24 cellular contexts compared by ENCODE assay signal in the genomic region with DNA sequence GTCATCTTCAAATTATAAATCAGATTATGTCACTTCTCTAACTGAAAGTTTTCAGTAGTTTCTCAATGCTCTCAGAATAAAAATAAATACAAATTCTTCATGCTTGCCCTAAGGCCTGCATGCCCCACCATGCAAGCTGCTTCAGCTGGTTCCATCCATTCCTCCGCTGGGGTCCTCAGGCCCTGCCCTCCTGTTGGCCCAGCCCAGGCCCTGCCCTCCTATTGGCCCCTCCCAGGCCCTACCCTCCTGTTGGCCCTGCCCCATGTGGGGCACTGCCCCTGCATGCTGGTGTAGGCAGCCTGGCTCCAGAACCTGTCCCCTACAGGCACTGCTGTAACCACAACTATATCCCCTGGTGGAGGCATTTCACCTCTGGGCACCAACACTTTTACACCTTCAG.
"Had no signal": no experiment of that assay in that cellular context is flagged by ENCODE, and none has a peak within 500 bp of the region (broad histone marks: within the 10 kb centered on the region; RNA-seq: fewer than 3 reads in every experiment).

No MANE protein-coding gene starts in this region.

- H3K4me1 ChIP-seq: colonic mucosa, gastrocnemius medialis, heart left ventricle, left lung, lower lobe of right lung had no signal

- H3K4me2 ChIP-seq: hepatocyte had no signal

- H3K9me3 ChIP-seq: colonic mucosa, gastrocnemius medialis, left lung, lower lobe of right lung, mucosa of descending colon had no signal

- FAIRE-seq: endometrium had no signal

- ATAC-seq: effector memory CD8-positive, alpha-beta T cell; esophagus mucosa; gastrocnemius medialis; heart left ventricle; left cardiac atrium; left lung; left ventricle myocardium superior; mucosa of descending colon had no signal

- H3K36me3 ChIP-seq: colonic mucosa, esophagus squamous epithelium, gastrocnemius medialis, heart left ventricle, left lung, lower lobe of right lung had no signal

- H3K27me3 ChIP-seq: colonic mucosa, hepatocyte had no signal

- H3K4me3 ChIP-seq: colonic mucosa, esophagus squamous epithelium, gastrocnemius medialis, heart left ventricle, hepatocyte, left lung, lower lobe of right lung, mucosa of descending colon had no signal

- H3K27ac ChIP-seq: colonic mucosa, epithelial cell of prostate, esophagus squamous epithelium, gastrocnemius medialis, heart left ventricle, hepatocyte, left lung, lower lobe of right lung had no signal

- DNase-seq: colonic mucosa; cortex of kidney; effector CD8-positive, alpha-beta T cell; effector memory CD8-positive, alpha-beta T cell; endodermal cell; erythroblast; esophagus squamous epithelium; foreskin fibroblast; foreskin melanocyte; gastrocnemius medialis; hypothalamus; immature natural killer cell; islet precursor cell; left cardiac atrium; left lung; left ventricle myocardium superior; lower lobe of right lung; mesenchymal stem cell; mucosa of descending colon had no signal
